Comparison of ENCODE assay signal across 17 cellular contexts in genomic region chr16:75943705-75944514, GRCh38.
DNase-seq lines count a peak whose midpoint lies in the region; ATAC-seq, FAIRE-seq and TF ChIP-seq lines count a peak whose summit lies in the region.
"Had no signal": no experiment of that assay in that cellular context is flagged by ENCODE, and none has a peak within 500 bp of the region (broad histone marks: within the 10 kb centered on the region; RNA-seq: fewer than 3 reads in every experiment).

No MANE protein-coding gene starts in this region.

- H3K4me1 ChIP-seq in small intestine (ENCODE audit: control insufficient read depth in 2 of 2, insufficient read depth in 1 of 2, low read depth in 1 of 2, low read length in 1 of 2): peaks cover 5 to 6% of the 10 kb centered on the region in 2 donors
- H3K4me1 ChIP-seq: BLaER1 had no signal

- no peak overlapping the region for H3K27ac ChIP-seq in small intestine (ENCODE audit: low read depth in 1 of 2, low read length in 1 of 2)
- H3K27ac ChIP-seq: BLaER1 had no signal

- no peak overlapping the region for H3K4me3 ChIP-seq in small intestine (ENCODE audit: low read depth in 1 of 2, low read length in 2 of 2)
- H3K4me3 ChIP-seq: BLaER1 had no signal

- ATAC-seq in SK-N-SH treated with all-trans-retinoic acid at 6 μM for 48 hours (no peak), GM21526 (IDR thresholded peaks at IDR 0.05; ENCODE audit: low FRiP score, unreplicated experiment) (no peak), omental fat pad (ENCODE audit: low FRiP score) (no peak)
- ATAC-seq: CD8-positive, alpha-beta T cell had no signal

- no peak for FAIRE-seq in small intestine (lab: Jason Lieb, UNC)
- FAIRE-seq: RCC 7860 had no signal

- no peak for TF ChIP-seq CTCF in omental fat pad (IDR thresholded peaks at IDR 0.05)

- no peaks in the 10 kb centered on the region for H3K36me3 ChIP-seq in small intestine (ENCODE audit: control insufficient read depth in 2 of 2, insufficient read depth in 2 of 2, low read length in 2 of 2)
- H3K36me3 ChIP-seq: BLaER1 had no signal

- no peaks in the 10 kb centered on the region for H3K9me3 ChIP-seq in small intestine (ENCODE audit: control insufficient read depth, low read depth)
- H3K9me3 ChIP-seq: BLaER1 had no signal

- no peaks in the 10 kb centered on the region for H3K27me3 ChIP-seq in small intestine (ENCODE audit: control insufficient read depth in 2 of 2, insufficient read depth in 2 of 2, low read length in 2 of 2)
- H3K27me3 ChIP-seq: BLaER1 had no signal

- 12 to 47% (median 26%) methylated on average over 5 of the region's 6 CpGs for WGBS in small intestine, 3 donors

- DNase-seq in DMS53 (lab: John Stamatoyannopoulos, UW) (peak; percentile 26), DMS53 treated with DMSO at 0.1 percent for 48 hours (lab: John Stamatoyannopoulos, UW; ENCODE audit: unreplicated experiment) (no peak), NCI-H146 (lab: John Stamatoyannopoulos, UW) (peak; percentile 69), small intestine (peak; percentile 92), omental fat pad (ENCODE audit: low spot score) (no peak)
- DNase-seq in effector CD8-positive, alpha-beta T cell (lab: John Stamatoyannopoulos, UW): no peak
- DNase-seq: CD8-positive, alpha-beta T cell; EL; Kasumi-1; NCI-H1105 treated with DMSO at 0.1 percent for 48 hours; NCI-H187 treated with DMSO at 0.1 percent for 48 hours; NCI-H510A; Right ventricle myocardium superior had no signal

TF ChIP-seq in SK-N-SH treated with all-trans-retinoic acid at 6 μM for 48 hours, 23 proteins besides CTCF, POLR2A, EP300 and RAD21:
- no peak for TF ChIP-seq ZNF565 (CRISPR knock-in tag; conservative IDR thresholded peaks at IDR 0.05; ENCODE audit: low read depth)
- TF ChIP-seq TSHZ2 (CRISPR knock-in tag; IDR thresholded peaks at IDR 0.05): peak; percentile 60; the same call in 1 of the 2 replicates
- TF ChIP-seq TCF4 (CRISPR knock-in tag; IDR thresholded peaks at IDR 0.05; ENCODE audit: borderline replicate concordance): peak; percentile 89; the same call in 1 of the 2 replicates

Comparison
In these comparisons a context has a peak if more than half of its experiments do, and no peak if none do; other contexts are left out.
1. DNase-seq: peak in DMS53 (single experiment), NCI-H146 (single experiment) and small intestine (single experiment); none in DMS53 treated with DMSO at 0.1 percent for 48 hours (single experiment), effector CD8-positive, alpha-beta T cell (single experiment) and omental fat pad (single experiment).